10 cellular contexts compared by ENCODE assay signal in the genomic region with DNA sequence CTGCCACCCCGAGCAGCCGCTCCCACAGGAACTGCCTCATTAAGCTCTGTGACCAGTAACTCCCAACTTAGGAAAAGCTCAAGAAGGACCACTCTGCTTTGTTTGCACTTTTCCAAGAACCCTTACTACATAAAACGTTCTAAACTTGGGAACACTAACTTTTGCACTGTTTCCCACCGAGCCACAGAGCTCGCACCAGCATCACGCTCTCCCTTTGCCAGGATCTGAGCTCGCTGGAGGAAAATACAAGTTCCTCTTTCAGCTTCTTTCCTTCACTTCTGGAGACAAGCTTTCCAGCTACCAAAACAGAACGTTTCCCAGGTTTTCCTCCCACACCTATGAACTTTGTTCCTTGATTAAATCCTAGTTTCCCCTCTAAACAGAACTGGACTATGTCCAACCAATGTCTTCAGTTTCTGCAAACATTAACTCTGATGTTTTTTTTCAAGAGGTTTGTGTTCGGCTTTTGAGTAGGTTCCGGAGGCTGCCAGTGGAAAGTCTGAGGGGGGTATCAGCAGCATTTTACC.
DNase-seq lines count a peak whose midpoint lies in the region; ATAC-seq, FAIRE-seq and TF ChIP-seq lines count a peak whose summit lies in the region.
"Had no signal": no experiment of that assay in that cellular context is flagged by ENCODE, and none has a peak within 500 bp of the region (broad histone marks: within the 10 kb centered on the region; RNA-seq: fewer than 3 reads in every experiment).

No MANE protein-coding gene starts in this region.

- H3K9me3 ChIP-seq in keratinocyte (ENCODE audit: control insufficient read depth, low read depth, low read length) (no peaks in the 10 kb centered on the region), gastrocnemius medialis (no peaks in the 10 kb centered on the region)

- no peaks in the 10 kb centered on the region for H3K27me3 Mint-ChIP-seq in Calu3 (ENCODE audit: unreplicated experiment)
- H3K27me3 Mint-ChIP-seq in WTC11 (ENCODE audit: low read depth): peaks cover 16% of the 10 kb centered on the region
- H3K27me3 Mint-ChIP-seq in HFFc6 (ENCODE audit: insufficient read depth): peaks cover 13% of the 10 kb centered on the region

- H3K4me3 Mint-ChIP-seq in Calu3 (ENCODE audit: low read depth, unreplicated experiment) (peak overlapping the region; percentile 62), WTC11 (no peak overlapping the region), HFFc6 (no peak overlapping the region)

- H3K4me3 ChIP-seq in keratinocyte (ENCODE audit: control insufficient read depth in 2 of 3, extremely low read depth in 1 of 3, insufficient read depth in 2 of 3, low read depth in 1 of 3, low read length in 3 of 3) (no peak overlapping the region), gastrocnemius medialis (peak overlapping the region in 3 of 4 donors; percentile 51 to 65 (median 58))

- H3K4me1 Mint-ChIP-seq in Calu3 (ENCODE audit: low read depth, unreplicated experiment) (peaks cover 37% of the 10 kb centered on the region), WTC11 (peaks cover 41% of the 10 kb centered on the region), HFFc6 (ENCODE audit: low read depth) (peaks cover 12% of the 10 kb centered on the region)

- no peak for ATAC-seq in WTC11
- peak in 1 of 2 donors; percentile 5 for ATAC-seq in gastrocnemius medialis
- ATAC-seq in HG03439 (IDR thresholded peaks at IDR 0.05; ENCODE audit: unreplicated experiment): no peak

- H3K27me3 ChIP-seq in keratinocyte (ENCODE audit: control insufficient read depth, extremely low read depth, insufficient read depth, low read length): no peaks in the 10 kb centered on the region
- no peaks in the 10 kb centered on the region for H3K27me3 ChIP-seq in gastrocnemius medialis

- H3K79me2 ChIP-seq in keratinocyte (ENCODE audit: control insufficient read depth, insufficient read depth, low read length): no peaks in the 10 kb centered on the region

- no peak for TF ChIP-seq CTCF in Calu3 (IDR thresholded peaks at IDR 0.05; ENCODE audit: unreplicated experiment)
- no peak for TF ChIP-seq CTCF in WTC11 (IDR thresholded peaks at IDR 0.05)
- no peak for TF ChIP-seq CTCF in keratinocyte (optimal IDR thresholded peaks at IDR 0.05 in 1 of 3, IDR thresholded peaks at IDR 0.05 in 1 of 3, conservative IDR thresholded peaks at IDR 0.05 in 1 of 3; ENCODE audit: extremely low read depth in 1 of 3, insufficient read depth in 2 of 3, low read length in 3 of 3)
- TF ChIP-seq CTCF in gastrocnemius medialis (IDR thresholded peaks at IDR 0.05 in 4 of 5, conservative IDR thresholded peaks at IDR 0.05 in 1 of 5): no peak
- TF ChIP-seq CTCF in HFFc6 (IDR thresholded peaks at IDR 0.05): no peak

- CTCF ChIA-PET in Calu3 (lab: Charles Lee) (interaction anchor here (0.7 to 2.0 kb wide), 3 partner anchors 264 to 519 kb away, joined by 3 to 6 read pairs (median 3); no protein-coding TSS in a partner anchor), WTC11 (lab: Charles Lee) (interaction anchor here (0.7 to 7.4 kb wide), 27 partner anchors 8 to 523 kb away, joined by 3 to 62 read pairs (median 5); no protein-coding TSS in a partner anchor)

- BruUV-seq in Calu3 (replicated peaks; lab: Mats Ljungman, UMichigan): no TSS peak

- H2AFZ ChIP-seq in keratinocyte (ENCODE audit: control insufficient read depth, low read length): no peak overlapping the region

- dilution Hi-C loops in keratinocyte (cut with MboI; ENCODE audit: extremely low pct_ligation_motif_present, low sequenced_read_pairs): no loop called here

- TF ChIP-seq POLR2A in gastrocnemius medialis (IDR thresholded peaks at IDR 0.05): no peak

- H3K9me1 ChIP-seq in keratinocyte (ENCODE audit: control insufficient read depth, extremely low read depth, insufficient read depth, low read length): no peaks in the 10 kb centered on the region

- H3K36me3 ChIP-seq in keratinocyte (ENCODE audit: control insufficient read depth in 2 of 2, extremely low read depth in 1 of 2, insufficient read depth in 2 of 2, low read length in 2 of 2) (no peaks in the 10 kb centered on the region), gastrocnemius medialis (no peaks in the 10 kb centered on the region)

- H3K4me1 ChIP-seq in keratinocyte (ENCODE audit: control insufficient read depth, extremely low read depth, insufficient read depth, low read length) (peaks cover 12% of the 10 kb centered on the region), gastrocnemius medialis (peaks cover 18 to 19% of the 10 kb centered on the region in 2 donors)

- FAIRE-seq in keratinocyte (lab: Jason Lieb, UNC): no peak

- H3K27ac ChIP-seq in keratinocyte (ENCODE audit: control insufficient read depth, insufficient read depth, low read length): no peak overlapping the region
- peak overlapping the region; percentile 84 to 90 (median 86) for H3K27ac ChIP-seq in gastrocnemius medialis

- no peaks in the 10 kb centered on the region for H4K20me1 ChIP-seq in keratinocyte (ENCODE audit: control insufficient read depth, extremely low read depth, insufficient read depth, low read length)

- peak overlapping the region; percentile 77 for H3K9ac ChIP-seq in keratinocyte (ENCODE audit: control insufficient read depth, extremely low read depth, insufficient read depth, low read length)

- no peak overlapping the region for H3K4me2 ChIP-seq in keratinocyte (ENCODE audit: control insufficient read depth, extremely low read depth, insufficient read depth, low read depth, low read length)

- POLR2A ChIA-PET in WTC11 (lab: Charles Lee): interaction anchor here (0.6 to 1.6 kb wide), 4 partner anchors 27 to 550 kb away, joined by 3 to 6 read pairs (median 4); no protein-coding TSS in a partner anchor

- H3K36me3 Mint-ChIP-seq in Calu3 (ENCODE audit: insufficient read depth, unreplicated experiment) (peaks cover 11% of the 10 kb centered on the region), WTC11 (no peaks in the 10 kb centered on the region), HFFc6 (ENCODE audit: low read depth) (no peaks in the 10 kb centered on the region)

- DNase-seq in Calu3 (no peak), WTC11 (ENCODE audit: low spot score) (no peak), keratinocyte (ENCODE audit: low read depth, low spot score) (no peak), gastrocnemius medialis (no peak), HFFc6 (no peak), iPS-NIHi11 (ENCODE audit: low spot score) (no peak), dermis blood vessel endothelial cell (no peak)
- DNase-seq: activated gamma-delta T cell, T1000 had no signal

- no peaks in the 10 kb centered on the region for H3K9me3 Mint-ChIP-seq in Calu3 (ENCODE audit: low read depth, unreplicated experiment)
- H3K9me3 Mint-ChIP-seq in WTC11: no peaks in the 10 kb centered on the region
- H3K9me3 Mint-ChIP-seq in HFFc6: no peaks in the 10 kb centered on the region

- intact Hi-C loops in Calu3 (cut with micrococcal nuclease; ENCODE audit: unreplicated experiment): loop anchor here (2.0 to 5.0 kb wide), 2 partner anchors 47 to 518 kb away; no protein-coding TSS in a partner anchor
- intact Hi-C loops in gastrocnemius medialis (cut with DNase I; ENCODE audit: low total_unique reads): loop anchor here (1.0 to 5.0 kb wide), 3 partner anchors 515 to 588 kb away; partner anchors contain the start of gene SSR1

- in situ Hi-C loops in gastrocnemius medialis (cut with MboI; ENCODE audit: low sequenced_read_pairs in 4 of 4): loop anchor here in 2 of 4 donors (5.0 to 10.0 kb wide), 2 partner anchors 518 to 521 kb away; no protein-coding TSS in a partner anchor

- H3K27ac Mint-ChIP-seq in Calu3 (ENCODE audit: unreplicated experiment) (peak overlapping the region; percentile 77), WTC11 (peak overlapping the region; percentile 9; the same call in 1 of the 2 replicates), HFFc6 (no peak overlapping the region)

TF ChIP-seq in WTC11, 78 proteins besides CTCF, POLR2A, EP300 and RAD21:
- no peak for TF ChIP-seq HMGA2 (CRISPR knock-in tag; IDR thresholded peaks at IDR 0.05)

Comparison
In these comparisons a context has a peak if more than half of its experiments do, and no peak if none do; other contexts are left out.
1. H3K4me3 ChIP-seq: peak in gastrocnemius medialis (3 of 4); none in keratinocyte (0 of 3).